In genomic region chr1:15424146-15424667, GRCh38 we compare ENCODE assay signal across 12 cellular contexts. TPM values are rescaled to one million over a fixed set of nuclear protein-coding genes. Genes with fewer than 3 reads are reported as not detected.
A peak's percentile ranks its signal among the peaks of the same experiment; 100 is the strongest.
DNase-seq lines count a peak whose midpoint lies in the region; ATAC-seq, FAIRE-seq and TF ChIP-seq lines count a peak whose summit lies in the region.
"Had no signal": no experiment of that assay in that cellular context is flagged by ENCODE, and none has a peak within 500 bp of the region (broad histone marks: within the 10 kb centered on the region; RNA-seq: fewer than 3 reads in every experiment).

No MANE protein-coding gene starts in this region.

- no peaks in the 10 kb centered on the region for H3K9me3 Mint-ChIP-seq in CD4-positive, CD25-positive, alpha-beta regulatory T cell

- in situ Hi-C loops in HepG2 (cut with HindIII; ENCODE audit: extremely low pct_ligation_motif_present, low pct_unique_long_range_greater_than_20kb): no loop called here

- no peaks in the 10 kb centered on the region for H3K27me3 ChIP-seq in CD4-positive, CD25-positive, alpha-beta regulatory T cell (ENCODE audit: control insufficient read depth, insufficient read depth, low read length)
- H3K27me3 ChIP-seq in HepG2 (ENCODE audit: control insufficient read depth in 1 of 2, insufficient read depth in 2 of 2, low read length in 2 of 2): no peaks in the 10 kb centered on the region
- H3K27me3 ChIP-seq: tibial nerve had no signal

- H3K27ac ChIP-seq in CD4-positive, CD25-positive, alpha-beta regulatory T cell (ENCODE audit: insufficient read depth, low read length, poor library complexity, severe bottlenecking): no peak overlapping the region
- no peak overlapping the region for H3K27ac ChIP-seq in HepG2 (ENCODE audit: extremely low read length, insufficient read depth, low read length)

- TF ChIP-seq EP300 in HepG2 (IDR thresholded peaks at IDR 0.05; ENCODE audit: low read depth in 2 of 2, low read length in 2 of 2) (no peak), HepG2 (CRISPR knock-in tag; IDR thresholded peaks at IDR 0.05; ENCODE audit: borderline replicate concordance) (no peak)

- peaks cover 0 to 18% (median 15%) of the 10 kb centered on the region in 4 donors for H3K4me1 Mint-ChIP-seq in CD4-positive, CD25-positive, alpha-beta regulatory T cell

- no peak overlapping the region for H2AFZ ChIP-seq in HepG2 (ENCODE audit: low read length)

- no peak for TF ChIP-seq POLR2A in HepG2 (IDR thresholded peaks at IDR 0.05; ENCODE audit: insufficient read depth in 1 of 2, low read depth in 2 of 2, low read length in 2 of 2)

- peak overlapping the region in 2 of 3 donors; percentile 48 to 91 for H3K27ac Mint-ChIP-seq in CD4-positive, CD25-positive, alpha-beta regulatory T cell

- H3K9me3 ChIP-seq in CD4-positive, CD25-positive, alpha-beta regulatory T cell (ENCODE audit: control insufficient read depth in 2 of 2, low read length in 2 of 2): no peaks in the 10 kb centered on the region
- no peaks in the 10 kb centered on the region for H3K9me3 ChIP-seq in HepG2 (ENCODE audit: low read length)
- H3K9me3 ChIP-seq: tibial nerve had no signal

- no peak for ATAC-seq in CD4-positive, CD25-positive, alpha-beta regulatory T cell (ENCODE audit: low read depth in 2 of 2)
- ATAC-seq in HepG2 (no peak), GM18520 (IDR thresholded peaks at IDR 0.05; ENCODE audit: unreplicated experiment) (no peak), GM18909 (IDR thresholded peaks at IDR 0.05; ENCODE audit: poor library complexity, unreplicated experiment) (no peak)

- intact Hi-C loops in HepG2 (cut with micrococcal nuclease; ENCODE audit: unreplicated experiment): no loop called here

- no peaks in the 10 kb centered on the region for H3K79me2 ChIP-seq in HepG2 (ENCODE audit: insufficient read depth, low read length)

- no peak overlapping the region for H3K4me3 ChIP-seq in CD4-positive, CD25-positive, alpha-beta regulatory T cell (ENCODE audit: low read depth, low read length)
- no peak overlapping the region for H3K4me3 ChIP-seq in HepG2 (replicated peaks in 1 of 3; ENCODE audit: insufficient read depth in 1 of 3, low read depth in 2 of 3, low read length in 3 of 3)
- H3K4me3 ChIP-seq: tibial nerve had no signal

- H3K4me3 Mint-ChIP-seq in CD4-positive, CD25-positive, alpha-beta regulatory T cell: no peak overlapping the region

- no peak overlapping the region for H3K9ac ChIP-seq in HepG2 (ENCODE audit: insufficient read depth, low read depth, low read length)

- no peak for TF ChIP-seq RAD21 in HepG2 (CRISPR knock-in tag; IDR thresholded peaks at IDR 0.05)

- H3K36me3 ChIP-seq in CD4-positive, CD25-positive, alpha-beta regulatory T cell (ENCODE audit: control insufficient read depth, insufficient read depth, low read length): peaks cover 12% of the 10 kb centered on the region
- H3K36me3 ChIP-seq in HepG2 (replicated peaks in 1 of 2; ENCODE audit: control insufficient read depth in 1 of 2, insufficient read depth in 2 of 2, low read length in 2 of 2): peaks cover 0 to 2% of the 10 kb centered on the region in 2 experiments; a peak in 2 of 5 replicates

- WGBS in HepG2 (ENCODE audit: low lambda C conversion rate): 93% methylated on average over 13 of the region's 13 CpGs

- FAIRE-seq in HepG2 (lab: Jason Lieb, UNC): no peak

- no peaks in the 10 kb centered on the region for H3K4me1 ChIP-seq in CD4-positive, CD25-positive, alpha-beta regulatory T cell (ENCODE audit: control insufficient read depth, insufficient read depth, low read length, poor library complexity, severe bottlenecking)
- peaks cover 15% of the 10 kb centered on the region for H3K4me1 ChIP-seq in HepG2 (ENCODE audit: insufficient read depth, low read length)

- no peak for DNase-seq in CD4-positive, CD25-positive, alpha-beta regulatory T cell
- DNase-seq in LoVo (ENCODE audit: low spot score): peak; percentile 33
- DNase-seq in OCI-M1 (lab: John Stamatoyannopoulos, UW): peak; percentile 64
- no peak for DNase-seq in HepG2 (ENCODE audit: low spot score)
- no peak for DNase-seq in GM03348 (ENCODE audit: low spot score)
- no peak for DNase-seq in GM10266 (ENCODE audit: extremely low spot score)

- H3K36me3 Mint-ChIP-seq in CD4-positive, CD25-positive, alpha-beta regulatory T cell: peaks cover 22% of the 10 kb centered on the region

- TF ChIP-seq CTCF in HepG2 (CRISPR knock-in tag; IDR thresholded peaks at IDR 0.05) (no peak), GM10266 (IDR thresholded peaks at IDR 0.05; ENCODE audit: control insufficient read depth, insufficient read depth, low read depth, missing control alignments) (no peak)

- POLR2A ChIA-PET in HepG2 (lab: Yijun Ruan, JAX): no interaction called here

- no peaks in the 10 kb centered on the region for H3K27me3 Mint-ChIP-seq in CD4-positive, CD25-positive, alpha-beta regulatory T cell

- BruUV-seq in HepG2 (replicated peaks; lab: Mats Ljungman, UMichigan): no TSS peak

- H4K20me1 ChIP-seq in HepG2 (ENCODE audit: insufficient read depth, low read length): no peaks in the 10 kb centered on the region

- no peak overlapping the region for H3K4me2 ChIP-seq in HepG2 (ENCODE audit: low read depth, low read length)

- CTCF ChIA-PET in HepG2 (lab: Yijun Ruan, JAX; ENCODE audit: low intra/inter-chr PET ratio, low total read pairs): no interaction called here

RNA-seq across cellular contexts. Expression of gene CTRC, which starts 14.0 kb away (rescaled TPM):
- total RNA-seq in CD4-positive, CD25-positive, alpha-beta regulatory T cell: 1.4 TPM
- polyA plus RNA-seq in CD4-positive, CD25-positive, alpha-beta regulatory T cell: not detected
- not detected in 2 replicates for total RNA-seq in HepG2 (2016; rRNA removed; fragmentation: Illumina TruSeq; extraction: Trizol)
- total RNA-seq in HepG2 (2016; cell fraction: cytosol; rRNA removed; fragmentation: Illumina TruSeq; extraction: Trizol; ENCODE audit: low read depth): not detected in 2 replicates
- total RNA-seq in HepG2 (2016; cell fraction: insoluble cytoplasmic fraction; rRNA removed; fragmentation: Illumina TruSeq; extraction: Trizol): not detected in 2 replicates
- total RNA-seq in HepG2 (2016; cell fraction: membrane; rRNA removed; fragmentation: Illumina TruSeq; extraction: Trizol): not detected in 2 replicates
- total RNA-seq in HepG2 (2016; cell fraction: nucleus; rRNA removed; fragmentation: Illumina TruSeq; extraction: Trizol): not detected in 2 replicates
- not detected in 2 replicates for polyA plus RNA-seq in HepG2 (2011; rRNA removed)
- not detected in 2 replicates for polyA plus RNA-seq in HepG2 (2011; cell fraction: cytosol; rRNA removed)
- not detected in 2 replicates for polyA plus RNA-seq in HepG2 (2011; cell fraction: nucleus; rRNA removed)
- not detected in 2 replicates for polyA plus RNA-seq in HepG2 (2012)
- polyA plus RNA-seq in HepG2 (2016; cell fraction: cytosol; fragmentation: Illumina TruSeq; extraction: Trizol; ENCODE audit: low read depth): not detected in 2 replicates
- polyA plus RNA-seq in HepG2 (2016; cell fraction: insoluble cytoplasmic fraction; fragmentation: Illumina TruSeq; extraction: Trizol; ENCODE audit: low read depth): not detected in 2 replicates
- polyA plus RNA-seq in HepG2 (2016; cell fraction: membrane; fragmentation: Illumina TruSeq; extraction: Trizol; ENCODE audit: low read depth): not detected in 2 replicates
- not detected in 2 replicates for polyA plus RNA-seq in HepG2 (2016; cell fraction: nucleus; fragmentation: Illumina TruSeq; extraction: Trizol; ENCODE audit: insufficient read depth, low read depth)
- not detected in 2 replicates for polyA minus RNA-seq in HepG2 (2011; rRNA and poly(A)+ RNA removed; ENCODE audit: low replicate concordance)
- not detected in 2 replicates for polyA minus RNA-seq in HepG2 (2011; cell fraction: cytosol; rRNA and poly(A)+ RNA removed)
- not detected in 2 replicates for polyA minus RNA-seq in HepG2 (2011; cell fraction: nucleus; rRNA and poly(A)+ RNA removed)
- total RNA-seq: Daoy, liver had no signal
- polyA plus RNA-seq: liver had no signal

RNA-seq across cellular contexts. Expression of gene EFHD2, which starts 14.5 kb away (rescaled TPM):
- 93.6 TPM for total RNA-seq in CD4-positive, CD25-positive, alpha-beta regulatory T cell
- polyA plus RNA-seq in CD4-positive, CD25-positive, alpha-beta regulatory T cell: 10 to 100 TPM; 45.3 to 77.4 (median 61.3) TPM
- 9.9 and 12.7 TPM in 2 replicates for total RNA-seq in HepG2 (2016; rRNA removed; fragmentation: Illumina TruSeq; extraction: Trizol)
- total RNA-seq in HepG2 (2016; cell fraction: cytosol; rRNA removed; fragmentation: Illumina TruSeq; extraction: Trizol; ENCODE audit: low read depth): 3.5 and 3.8 TPM in 2 replicates
- 10.0 and 12.8 TPM in 2 replicates for total RNA-seq in HepG2 (2016; cell fraction: insoluble cytoplasmic fraction; rRNA removed; fragmentation: Illumina TruSeq; extraction: Trizol)
- 10.3 and 10.6 TPM in 2 replicates for total RNA-seq in HepG2 (2016; cell fraction: membrane; rRNA removed; fragmentation: Illumina TruSeq; extraction: Trizol)
- total RNA-seq in HepG2 (2016; cell fraction: nucleus; rRNA removed; fragmentation: Illumina TruSeq; extraction: Trizol): 5.1 and 5.7 TPM in 2 replicates
- 9.4 and 10.9 TPM in 2 replicates for polyA plus RNA-seq in HepG2 (2011; rRNA removed)
- polyA plus RNA-seq in HepG2 (2011; cell fraction: cytosol; rRNA removed): 9.0 and 11.9 TPM in 2 replicates
- polyA plus RNA-seq in HepG2 (2011; cell fraction: nucleus; rRNA removed): 16.4 and 20.1 TPM in 2 replicates
- 13.1 and 13.3 TPM in 2 replicates for polyA plus RNA-seq in HepG2 (2012)
- 5.6 and 6.2 TPM in 2 replicates for polyA plus RNA-seq in HepG2 (2016; cell fraction: cytosol; fragmentation: Illumina TruSeq; extraction: Trizol; ENCODE audit: low read depth)
- 16.6 and 21.1 TPM in 2 replicates for polyA plus RNA-seq in HepG2 (2016; cell fraction: insoluble cytoplasmic fraction; fragmentation: Illumina TruSeq; extraction: Trizol; ENCODE audit: low read depth)
- 11.7 and 12.3 TPM in 2 replicates for polyA plus RNA-seq in HepG2 (2016; cell fraction: membrane; fragmentation: Illumina TruSeq; extraction: Trizol; ENCODE audit: low read depth)
- 13.8 and 16.7 TPM in 2 replicates for polyA plus RNA-seq in HepG2 (2016; cell fraction: nucleus; fragmentation: Illumina TruSeq; extraction: Trizol; ENCODE audit: insufficient read depth, low read depth)
- polyA minus RNA-seq in HepG2 (2011; rRNA and poly(A)+ RNA removed; ENCODE audit: low replicate concordance): 7.2 and 33.1 TPM in 2 replicates
- polyA minus RNA-seq in HepG2 (2011; cell fraction: cytosol; rRNA and poly(A)+ RNA removed): 5.6 and 6.2 TPM in 2 replicates
- 2.6 and 3.4 TPM in 2 replicates for polyA minus RNA-seq in HepG2 (2011; cell fraction: nucleus; rRNA and poly(A)+ RNA removed)

RNA-seq across cellular contexts. Expression of gene CELA2A, which starts 32.3 kb away (rescaled TPM):
- not detected for total RNA-seq in CD4-positive, CD25-positive, alpha-beta regulatory T cell
- polyA plus RNA-seq in CD4-positive, CD25-positive, alpha-beta regulatory T cell: not detected
- not detected in 2 replicates for total RNA-seq in HepG2 (2016; rRNA removed; fragmentation: Illumina TruSeq; extraction: Trizol)
- total RNA-seq in HepG2 (2016; cell fraction: cytosol; rRNA removed; fragmentation: Illumina TruSeq; extraction: Trizol; ENCODE audit: low read depth): not detected in 2 replicates
- total RNA-seq in HepG2 (2016; cell fraction: insoluble cytoplasmic fraction; rRNA removed; fragmentation: Illumina TruSeq; extraction: Trizol): not detected in 2 replicates
- total RNA-seq in HepG2 (2016; cell fraction: membrane; rRNA removed; fragmentation: Illumina TruSeq; extraction: Trizol): not detected in 2 replicates
- total RNA-seq in HepG2 (2016; cell fraction: nucleus; rRNA removed; fragmentation: Illumina TruSeq; extraction: Trizol): not detected in 2 replicates
- not detected in 2 replicates for polyA plus RNA-seq in HepG2 (2011; rRNA removed)
- not detected in 2 replicates for polyA plus RNA-seq in HepG2 (2011; cell fraction: cytosol; rRNA removed)
- polyA plus RNA-seq in HepG2 (2011; cell fraction: nucleus; rRNA removed): not detected in 2 replicates
- polyA plus RNA-seq in HepG2 (2012): not detected in 2 replicates
- polyA plus RNA-seq in HepG2 (2016; cell fraction: cytosol; fragmentation: Illumina TruSeq; extraction: Trizol; ENCODE audit: low read depth): not detected in 2 replicates
- not detected in 2 replicates for polyA plus RNA-seq in HepG2 (2016; cell fraction: insoluble cytoplasmic fraction; fragmentation: Illumina TruSeq; extraction: Trizol; ENCODE audit: low read depth)
- polyA plus RNA-seq in HepG2 (2016; cell fraction: membrane; fragmentation: Illumina TruSeq; extraction: Trizol; ENCODE audit: low read depth): not detected in 2 replicates
- polyA plus RNA-seq in HepG2 (2016; cell fraction: nucleus; fragmentation: Illumina TruSeq; extraction: Trizol; ENCODE audit: insufficient read depth, low read depth): not detected in 2 replicates
- polyA minus RNA-seq in HepG2 (2011; rRNA and poly(A)+ RNA removed; ENCODE audit: low replicate concordance): not detected in 2 replicates
- not detected in 2 replicates for polyA minus RNA-seq in HepG2 (2011; cell fraction: cytosol; rRNA and poly(A)+ RNA removed)
- polyA minus RNA-seq in HepG2 (2011; cell fraction: nucleus; rRNA and poly(A)+ RNA removed): not detected in 2 replicates
- total RNA-seq: Daoy, liver had no signal
- polyA plus RNA-seq: esophagus, liver had no signal

RNA-seq across cellular contexts. Expression of gene CELA2B, which starts 51.7 kb away (rescaled TPM):
- total RNA-seq in CD4-positive, CD25-positive, alpha-beta regulatory T cell: not detected
- not detected for polyA plus RNA-seq in CD4-positive, CD25-positive, alpha-beta regulatory T cell
- not detected in 2 replicates for total RNA-seq in HepG2 (2016; rRNA removed; fragmentation: Illumina TruSeq; extraction: Trizol)
- not detected in 2 replicates for total RNA-seq in HepG2 (2016; cell fraction: cytosol; rRNA removed; fragmentation: Illumina TruSeq; extraction: Trizol; ENCODE audit: low read depth)
- not detected in 2 replicates for total RNA-seq in HepG2 (2016; cell fraction: insoluble cytoplasmic fraction; rRNA removed; fragmentation: Illumina TruSeq; extraction: Trizol)
- total RNA-seq in HepG2 (2016; cell fraction: membrane; rRNA removed; fragmentation: Illumina TruSeq; extraction: Trizol): not detected in 2 replicates
- total RNA-seq in HepG2 (2016; cell fraction: nucleus; rRNA removed; fragmentation: Illumina TruSeq; extraction: Trizol): not detected in 2 replicates
- polyA plus RNA-seq in HepG2 (2011; rRNA removed): not detected in 2 replicates
- not detected in 2 replicates for polyA plus RNA-seq in HepG2 (2011; cell fraction: cytosol; rRNA removed)
- not detected in 2 replicates for polyA plus RNA-seq in HepG2 (2011; cell fraction: nucleus; rRNA removed)
- not detected in 2 replicates for polyA plus RNA-seq in HepG2 (2012)
- not detected in 2 replicates for polyA plus RNA-seq in HepG2 (2016; cell fraction: cytosol; fragmentation: Illumina TruSeq; extraction: Trizol; ENCODE audit: low read depth)
- polyA plus RNA-seq in HepG2 (2016; cell fraction: insoluble cytoplasmic fraction; fragmentation: Illumina TruSeq; extraction: Trizol; ENCODE audit: low read depth): not detected in 2 replicates
- not detected in 2 replicates for polyA plus RNA-seq in HepG2 (2016; cell fraction: membrane; fragmentation: Illumina TruSeq; extraction: Trizol; ENCODE audit: low read depth)
- not detected in 2 replicates for polyA plus RNA-seq in HepG2 (2016; cell fraction: nucleus; fragmentation: Illumina TruSeq; extraction: Trizol; ENCODE audit: insufficient read depth, low read depth)
- polyA minus RNA-seq in HepG2 (2011; rRNA and poly(A)+ RNA removed; ENCODE audit: low replicate concordance): not detected in 2 replicates
- not detected in 2 replicates for polyA minus RNA-seq in HepG2 (2011; cell fraction: cytosol; rRNA and poly(A)+ RNA removed)
- polyA minus RNA-seq in HepG2 (2011; cell fraction: nucleus; rRNA and poly(A)+ RNA removed): not detected in 2 replicates
- total RNA-seq: Daoy, liver, tibial nerve had no signal
- polyA plus RNA-seq: esophagus, liver had no signal

Comparison
In these comparisons a context has a peak if more than half of its experiments do, and no peak if none do; other contexts are left out.
1. DNase-seq: peak in LoVo (single experiment) and OCI-M1 (single experiment); none in CD4-positive, CD25-positive, alpha-beta regulatory T cell (0 of 3), HepG2 (single experiment), GM03348 (single experiment) and GM10266 (single experiment).